9 cellular contexts compared by ENCODE assay signal in genomic region chr16:85126731-85127662, GRCh38. TPM values are rescaled to one million over a fixed set of nuclear protein-coding genes. Genes with fewer than 3 reads are reported as not detected.
DNase-seq lines count a peak whose midpoint lies in the region; ATAC-seq and TF ChIP-seq lines count a peak whose summit lies in the region.
"Had no signal": no experiment of that assay in that cellular context is flagged by ENCODE, and none has a peak within 500 bp of the region (broad histone marks: within the 10 kb centered on the region; RNA-seq: fewer than 3 reads in every experiment).

No MANE protein-coding gene starts in this region.

- peaks cover 0 to 1% of the 10 kb centered on the region in 2 donors for H3K27me3 Mint-ChIP-seq in T-cell
- H3K27me3 Mint-ChIP-seq: IgD-negative memory B cell had no signal

- H3K4me1 Mint-ChIP-seq in T-cell: peaks cover 2 to 7% (median 6%) of the 10 kb centered on the region in 3 donors

- H3K9me3 Mint-ChIP-seq in T-cell: peaks cover 0 to 3% (median 0%) of the 10 kb centered on the region in 3 donors

- H3K4me2 ChIP-seq in parathyroid adenoma (ENCODE audit: low read length): peak overlapping the region; percentile 15

- no peaks in the 10 kb centered on the region for H3K9me3 ChIP-seq in parathyroid adenoma (ENCODE audit: control insufficient read depth, low read length)

- no peaks in the 10 kb centered on the region for H3K36me3 ChIP-seq in parathyroid adenoma (ENCODE audit: control insufficient read depth, insufficient read depth, low read length)

- TF ChIP-seq CTCF in parathyroid adenoma (IDR thresholded peaks at IDR 0.05): peak; percentile 13

- H3K27ac ChIP-seq in parathyroid adenoma: peak overlapping the region; percentile 84

- no peaks in the 10 kb centered on the region for H3K36me3 Mint-ChIP-seq in T-cell
- H3K36me3 Mint-ChIP-seq: IgD-negative memory B cell had no signal

- CTCF ChIA-PET in T-cell (lab: Charles Lee): no interaction called here

- H3K27ac Mint-ChIP-seq in T-cell: no peak overlapping the region
- H3K27ac Mint-ChIP-seq: IgD-negative memory B cell had no signal

- no peak overlapping the region for H3K9ac ChIP-seq in parathyroid adenoma

- no peaks in the 10 kb centered on the region for H3K27me3 ChIP-seq in parathyroid adenoma (ENCODE audit: control insufficient read depth, insufficient read depth, low read length)

- H3K4me3 ChIP-seq in parathyroid adenoma (ENCODE audit: low read depth, low read length): no peak overlapping the region

- H3K79me2 ChIP-seq in parathyroid adenoma: no peaks in the 10 kb centered on the region

- no peak overlapping the region for H3K4me3 Mint-ChIP-seq in T-cell
- H3K4me3 Mint-ChIP-seq: IgD-negative memory B cell had no signal

- POLR2A ChIA-PET in T-cell (lab: Charles Lee): no interaction called here

- H2AFZ ChIP-seq in parathyroid adenoma: peak overlapping the region; percentile 91

- H3K4me1 ChIP-seq in parathyroid adenoma: peaks cover 30% of the 10 kb centered on the region

- ATAC-seq in GM19452 (IDR thresholded peaks at IDR 0.05; ENCODE audit: unreplicated experiment) (no peak), HG03196 (IDR thresholded peaks at IDR 0.05; ENCODE audit: unreplicated experiment) (no peak), T-cell (replicated peaks in 1 of 4) (no peak)

- peak; percentile 58 for DNase-seq in ELF-1 (ENCODE audit: low read depth, low spot score)
- peak; percentile 11 for DNase-seq in NCI-H2227 (lab: John Stamatoyannopoulos, UW; ENCODE audit: unreplicated experiment)
- peak; percentile 59 for DNase-seq in dedifferentiated amniotic fluid mesenchymal stem cell (ENCODE audit: extremely low spot score)
- no peak for DNase-seq in foreskin melanocyte
- DNase-seq in T-cell: no peak

RNA-seq across cellular contexts. Expression of gene CIBAR2, which starts 14.7 kb away (rescaled TPM):
- not detected for total RNA-seq in T-cell

Comparison
In these comparisons a context has a peak if more than half of its experiments do, and no peak if none do; other contexts are left out.
1. DNase-seq: peak in ELF-1 (single experiment), NCI-H2227 (single experiment) and dedifferentiated amniotic fluid mesenchymal stem cell (single experiment); none in foreskin melanocyte (single experiment) and T-cell (0 of 34).